ENCODE assay signal across 1 cellular context in the genomic region with DNA sequence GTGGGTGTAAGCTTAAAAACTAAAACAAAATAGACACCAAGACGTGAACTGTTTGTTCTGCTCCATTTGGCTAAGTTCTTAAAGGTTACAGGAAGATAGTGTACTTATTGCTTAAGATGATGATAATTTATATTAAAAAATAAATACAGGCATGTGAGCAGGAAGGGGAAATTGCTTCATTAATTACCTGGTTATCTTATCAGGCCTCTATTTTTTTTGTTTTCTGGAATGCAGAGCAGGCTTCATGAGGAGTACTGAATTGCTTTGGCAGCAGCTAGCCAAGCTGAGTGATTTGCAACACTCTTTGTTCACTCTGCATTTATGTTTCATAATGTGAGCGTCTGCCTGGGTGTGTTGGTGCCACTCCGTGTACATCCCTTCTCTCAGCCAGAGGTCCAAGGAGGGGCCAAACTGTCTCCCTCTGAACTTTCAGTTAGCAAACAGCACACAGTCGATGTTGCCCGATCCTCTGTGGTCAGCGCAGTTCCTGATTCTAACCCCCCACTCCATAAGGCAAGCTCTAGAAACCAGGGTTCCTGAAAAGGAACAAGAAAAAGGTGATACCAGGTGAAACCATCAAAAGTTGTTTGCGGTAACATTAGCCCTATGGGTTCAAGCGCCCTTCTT.
TF ChIP-seq lines count a peak whose summit lies in the region.

No MANE protein-coding gene starts in this region.

TF ChIP-seq in endothelial cell of umbilical vein, 7 proteins besides CTCF, POLR2A, EP300 and RAD21:
- TF ChIP-seq EZH2 (IDR thresholded peaks at IDR 0.05; ENCODE audit: borderline replicate concordance, low read depth, low read length, severe bottlenecking) (no peak), FOS (IDR thresholded peaks at IDR 0.05; ENCODE audit: borderline replicate concordance, insufficient read depth, low read length) (no peak)
- TF ChIP-seq, protein P1, sequence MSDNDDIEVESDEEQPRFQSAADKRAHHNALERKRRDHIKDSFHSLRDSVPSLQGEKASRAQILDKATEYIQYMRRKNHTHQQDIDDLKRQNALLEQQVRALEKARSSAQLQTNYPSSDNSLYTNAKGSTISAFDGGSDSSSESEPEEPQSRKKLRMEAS (IDR thresholded peaks at IDR 0.05; ENCODE audit: insufficient read depth, insufficient read length) = no peak
